Comparison of ENCODE assay signal across 20 cellular contexts in genomic region chr4:105170703-105171102, GRCh38. TPM values are rescaled to one million over a fixed set of nuclear protein-coding genes. Genes with fewer than 3 reads are reported as not detected.
DNase-seq lines count a peak whose midpoint lies in the region; ATAC-seq, FAIRE-seq and TF ChIP-seq lines count a peak whose summit lies in the region.
"Had no signal": no experiment of that assay in that cellular context is flagged by ENCODE, and none has a peak within 500 bp of the region (broad histone marks: within the 10 kb centered on the region; RNA-seq: fewer than 3 reads in every experiment).

No MANE protein-coding gene starts in this region.

- TF ChIP-seq POLR2A in GM12892 (IDR thresholded peaks at IDR 0.05; ENCODE audit: low read depth, low read length) = no peak
- no peak for TF ChIP-seq POLR2A in stomach (IDR thresholded peaks at IDR 0.05)

- H3K27ac Mint-ChIP-seq in chondrocyte (ENCODE audit: unreplicated experiment) = peak overlapping the region; percentile 64
- H3K27ac Mint-ChIP-seq: CD4-positive, alpha-beta T cell had no signal

- 76 to 87% (median 85%) methylated on average over 4 of the region's 4 CpGs for WGBS in stomach, 5 donors

- H3K9me3 ChIP-seq in stomach = no peaks in the 10 kb centered on the region
- H3K9me3 ChIP-seq: SJSA1 had no signal

- no peaks in the 10 kb centered on the region for H3K36me3 ChIP-seq in stomach
- H3K36me3 ChIP-seq: SJSA1 had no signal

- no peak overlapping the region for H3K4me3 ChIP-seq in stomach
- H3K4me3 ChIP-seq: GM23248, SJSA1 had no signal

- no peaks in the 10 kb centered on the region for H3K4me1 ChIP-seq in foreskin keratinocyte
- H3K4me1 ChIP-seq in stomach = peaks cover 0 to 20% (median 4%) of the 10 kb centered on the region in 4 donors
- H3K4me1 ChIP-seq: SJSA1 had no signal

- H3K4me3 Mint-ChIP-seq in chondrocyte (ENCODE audit: unreplicated experiment) = no peak overlapping the region
- H3K4me3 Mint-ChIP-seq: CD4-positive, alpha-beta T cell had no signal

- H3K27me3 Mint-ChIP-seq in chondrocyte (ENCODE audit: low read depth) = no peaks in the 10 kb centered on the region
- H3K27me3 Mint-ChIP-seq: CD4-positive, alpha-beta T cell had no signal

- H3K27me3 ChIP-seq in foreskin keratinocyte (no peaks in the 10 kb centered on the region), stomach (no peaks in the 10 kb centered on the region)
- H3K27me3 ChIP-seq: SJSA1 had no signal

- H3K4me1 Mint-ChIP-seq in chondrocyte (ENCODE audit: low read depth) = peaks cover 32% of the 10 kb centered on the region

- DNase-seq in Ammon's horn (ENCODE audit: low spot score) (peak; percentile 39), GM12892 (ENCODE audit: insufficient read length) (no peak), NOMO-1 treated with DMSO at 0.1 percent for 48 hours (lab: John Stamatoyannopoulos, UW; ENCODE audit: unreplicated experiment) (peak; percentile 58), chondrocyte (ENCODE audit: low spot score) (no peak), foreskin keratinocyte (no peak), GM19240 (ENCODE audit: insufficient read length, low spot score) (no peak), stomach (no peak)
- DNase-seq: CD4-positive, alpha-beta T cell; EL; GM23248; NCI-H1105; NCI-H1694 treated with DMSO at 0.1 percent for 48 hours; NCI-H2107; NCI-H2227 treated with DMSO at 0.1 percent for 48 hours; NCI-H524 had no signal

- no peak for TF ChIP-seq EP300 in stomach (IDR thresholded peaks at IDR 0.05)

- intact Hi-C loops in stomach (cut with DNase I; ENCODE audit: low total_unique reads) = no loop called here

- H3K27ac ChIP-seq in foreskin keratinocyte = no peak overlapping the region
- H3K27ac ChIP-seq in stomach = no peak overlapping the region
- H3K27ac ChIP-seq: GM23248, HL-60, SJSA1 had no signal

- peaks cover 8% of the 10 kb centered on the region for H3K36me3 Mint-ChIP-seq in chondrocyte (ENCODE audit: low read depth)

- peaks cover 7% of the 10 kb centered on the region for H3K9me3 Mint-ChIP-seq in chondrocyte (ENCODE audit: low read depth)

- FAIRE-seq in GM12892 (lab: Jason Lieb, UNC) = peak; percentile 40
- FAIRE-seq: HTR-8/SVneo had no signal

- no peak for ATAC-seq in foreskin keratinocyte
- ATAC-seq in GM19463 (IDR thresholded peaks at IDR 0.05; ENCODE audit: unreplicated experiment) = no peak
- ATAC-seq: HCT116 had no signal

- TF ChIP-seq CTCF in chondrocyte (IDR thresholded peaks at IDR 0.05) (no peak), foreskin keratinocyte (conservative IDR thresholded peaks at IDR 0.05) (no peak), stomach (IDR thresholded peaks at IDR 0.05) (no peak)

RNA-seq across cellular contexts. Expression of gene TET2, which starts 24.0 kb away (rescaled TPM):
- 11.5 TPM for polyA plus RNA-seq in GM12892 (2012; ENCODE audit: missing spikeins)
- total RNA-seq in chondrocyte (19.6 to 28.4 TPM (median 19.6 TPM) in 3 replicates), foreskin keratinocyte (11.9 and 13.2 TPM in 2 replicates), stomach (10 to 100 TPM; 20.3 to 30.3 (median 26.3) TPM)
- polyA plus RNA-seq in foreskin keratinocyte (1.2 TPM in 2 replicates), stomach (1 to 10 TPM; 1.7 to 2.7 (median 2.3) TPM)

Comparison
In these comparisons a context has a peak if more than half of its experiments do, and no peak if none do; other contexts are left out.
1. DNase-seq: peak in Ammon's horn (single experiment) and NOMO-1 treated with DMSO at 0.1 percent for 48 hours (single experiment); none in GM12892 (single experiment), chondrocyte (single experiment), foreskin keratinocyte (0 of 2), GM19240 (single experiment) and stomach (single experiment).